In the genomic region with DNA sequence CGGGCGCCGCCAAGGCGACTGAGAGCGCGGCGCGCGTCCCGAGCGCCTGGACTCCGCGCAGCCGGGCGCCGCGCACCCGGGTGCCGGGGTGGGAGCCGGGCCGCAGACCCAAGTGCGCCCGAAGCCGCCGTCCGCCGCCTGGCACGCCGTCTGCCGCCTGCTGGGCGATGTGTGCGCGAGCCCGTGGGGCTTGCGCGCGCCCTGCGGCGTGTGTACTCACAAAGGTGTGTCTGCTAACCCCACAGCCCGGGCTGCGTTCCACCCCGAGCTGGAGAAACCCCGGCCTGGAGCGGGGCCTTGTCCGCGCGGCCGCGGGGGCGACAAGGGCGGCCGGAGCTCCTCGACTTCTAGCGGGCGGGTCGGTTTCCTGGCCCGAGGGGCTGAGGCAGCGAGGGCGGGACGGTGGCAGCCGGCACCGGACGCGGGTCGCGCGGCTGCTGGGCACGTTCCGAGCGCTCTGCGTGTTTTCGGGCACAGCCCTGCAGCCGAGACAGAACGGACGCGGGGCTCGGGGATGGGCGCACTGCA, we compare ENCODE assay signal across 1 cellular context.
TF ChIP-seq lines count a peak whose summit lies in the region.

No MANE protein-coding gene starts in this region.

TF ChIP-seq in K562, 482 proteins besides CTCF, POLR2A, EP300 and RAD21 (continued from another document and continues in another):
- TF ChIP-seq, protein P1, sequence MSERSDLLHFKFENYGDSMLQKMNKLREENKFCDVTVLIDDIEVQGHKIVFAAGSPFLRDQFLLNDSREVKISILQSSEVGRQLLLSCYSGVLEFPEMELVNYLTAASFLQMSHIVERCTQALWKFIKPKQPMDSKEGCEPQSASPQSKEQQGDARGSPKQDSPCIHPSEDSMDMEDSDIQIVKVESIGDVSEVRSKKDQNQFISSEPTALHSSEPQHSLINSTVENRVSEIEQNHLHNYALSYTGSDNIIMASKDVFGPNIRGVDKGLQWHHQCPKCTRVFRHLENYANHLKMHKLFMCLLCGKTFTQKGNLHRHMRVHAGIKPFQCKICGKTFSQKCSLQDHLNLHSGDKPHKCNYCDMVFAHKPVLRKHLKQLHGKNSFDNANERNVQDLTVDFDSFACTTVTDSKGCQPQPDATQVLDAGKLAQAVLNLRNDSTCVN (CRISPR knock-in tag; IDR thresholded peaks at IDR 0.05), result no peak
- TF ChIP-seq ZNF197 (CRISPR knock-in tag; IDR thresholded peaks at IDR 0.05; ENCODE audit: low read depth), result no peak
- TF ChIP-seq KAT8 (IDR thresholded peaks at IDR 0.05; ENCODE audit: low read depth), result no peak
- TF ChIP-seq POLR2AphosphoS5 (IDR thresholded peaks at IDR 0.05; ENCODE audit: control insufficient read depth, insufficient read depth, low read depth, low read length), result no peak
- no peak for TF ChIP-seq MXI1 (IDR thresholded peaks at IDR 0.05; ENCODE audit: low read depth, low read length)
- TF ChIP-seq, protein P2, sequence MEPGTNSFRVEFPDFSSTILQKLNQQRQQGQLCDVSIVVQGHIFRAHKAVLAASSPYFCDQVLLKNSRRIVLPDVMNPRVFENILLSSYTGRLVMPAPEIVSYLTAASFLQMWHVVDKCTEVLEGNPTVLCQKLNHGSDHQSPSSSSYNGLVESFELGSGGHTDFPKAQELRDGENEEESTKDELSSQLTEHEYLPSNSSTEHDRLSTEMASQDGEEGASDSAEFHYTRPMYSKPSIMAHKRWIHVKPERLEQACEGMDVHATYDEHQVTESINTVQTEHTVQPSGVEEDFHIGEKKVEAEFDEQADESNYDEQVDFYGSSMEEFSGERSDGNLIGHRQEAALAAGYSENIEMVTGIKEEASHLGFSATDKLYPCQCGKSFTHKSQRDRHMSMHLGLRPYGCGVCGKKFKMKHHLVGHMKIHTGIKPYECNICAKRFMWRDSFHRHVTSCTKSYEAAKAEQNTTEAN (CRISPR knock-in tag; IDR thresholded peaks at IDR 0.05), result no peak
- TF ChIP-seq SNAPC5 (CRISPR knock-in tag; IDR thresholded peaks at IDR 0.05), result no peak
- TF ChIP-seq ARNT (IDR thresholded peaks at IDR 0.05), result no peak
- TF ChIP-seq, protein P3, sequence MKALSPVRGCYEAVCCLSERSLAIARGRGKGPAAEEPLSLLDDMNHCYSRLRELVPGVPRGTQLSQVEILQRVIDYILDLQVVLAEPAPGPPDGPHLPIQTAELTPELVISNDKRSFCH (CRISPR knock-in tag; IDR thresholded peaks at IDR 0.05), result no peak
- TF ChIP-seq, protein P3 (tag; IDR thresholded peaks at IDR 0.05), result 0 out of 2 replicates have a peak, but pooled peaks have one; percentile 18
- no peak for TF ChIP-seq HNRNPUL1 (IDR thresholded peaks at IDR 0.05; ENCODE audit: low read length)
- no peak for TF ChIP-seq NELFE (IDR thresholded peaks at IDR 0.05; ENCODE audit: insufficient read depth, insufficient read length)
- no peak for TF ChIP-seq PPARD (CRISPR knock-in tag; IDR thresholded peaks at IDR 0.05)
- no peak for TF ChIP-seq ILF3 (IDR thresholded peaks at IDR 0.05; ENCODE audit: borderline replicate concordance)
- peak; percentile 85; the same call in 1 of the 2 replicates for TF ChIP-seq RERE (CRISPR knock-in tag; IDR thresholded peaks at IDR 0.05; ENCODE audit: borderline replicate concordance)
- no peak for TF ChIP-seq BCLAF1 (IDR thresholded peaks at IDR 0.05; ENCODE audit: borderline replicate concordance in 1 of 2, control insufficient read depth in 1 of 2, low read depth in 2 of 2, low read length in 1 of 2)
- TF ChIP-seq FIP1L1 (IDR thresholded peaks at IDR 0.05; ENCODE audit: low read depth, low read length, poor library complexity, severe bottlenecking), result no peak
- no peak for TF ChIP-seq TAF15 (IDR thresholded peaks at IDR 0.05; ENCODE audit: low read depth, low read length)
- TF ChIP-seq FOXM1 (IDR thresholded peaks at IDR 0.05; ENCODE audit: low read depth), result no peak
- 0 out of 2 replicates have a peak, but pooled peaks have one; percentile 39 for TF ChIP-seq FOXM1 (CRISPR knock-in tag; IDR thresholded peaks at IDR 0.05; ENCODE audit: low read depth)
- no peak for TF ChIP-seq MTA2 (IDR thresholded peaks at IDR 0.05; ENCODE audit: low read depth)
- no peak for TF ChIP-seq CHD2 (IDR thresholded peaks at IDR 0.05; ENCODE audit: low read depth, low read length)
- no peak for TF ChIP-seq SIX5 (IDR thresholded peaks at IDR 0.05; ENCODE audit: borderline replicate concordance in 1 of 2, insufficient read depth in 1 of 2, low read depth in 1 of 2, low read length in 2 of 2)
- no peak for TF ChIP-seq ZNF551 (CRISPR knock-in tag; IDR thresholded peaks at IDR 0.05)
- TF ChIP-seq TARDBP (IDR thresholded peaks at IDR 0.05), result no peak
- TF ChIP-seq, protein P4, sequence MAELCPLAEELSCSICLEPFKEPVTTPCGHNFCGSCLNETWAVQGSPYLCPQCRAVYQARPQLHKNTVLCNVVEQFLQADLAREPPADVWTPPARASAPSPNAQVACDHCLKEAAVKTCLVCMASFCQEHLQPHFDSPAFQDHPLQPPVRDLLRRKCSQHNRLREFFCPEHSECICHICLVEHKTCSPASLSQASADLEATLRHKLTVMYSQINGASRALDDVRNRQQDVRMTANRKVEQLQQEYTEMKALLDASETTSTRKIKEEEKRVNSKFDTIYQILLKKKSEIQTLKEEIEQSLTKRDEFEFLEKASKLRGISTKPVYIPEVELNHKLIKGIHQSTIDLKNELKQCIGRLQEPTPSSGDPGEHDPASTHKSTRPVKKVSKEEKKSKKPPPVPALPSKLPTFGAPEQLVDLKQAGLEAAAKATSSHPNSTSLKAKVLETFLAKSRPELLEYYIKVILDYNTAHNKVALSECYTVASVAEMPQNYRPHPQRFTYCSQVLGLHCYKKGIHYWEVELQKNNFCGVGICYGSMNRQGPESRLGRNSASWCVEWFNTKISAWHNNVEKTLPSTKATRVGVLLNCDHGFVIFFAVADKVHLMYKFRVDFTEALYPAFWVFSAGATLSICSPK (IDR thresholded peaks at IDR 0.05; ENCODE audit: borderline replicate concordance), result no peak
- no peak for TF ChIP-seq HCFC1 (IDR thresholded peaks at IDR 0.05; ENCODE audit: low read depth, low read length)
- TF ChIP-seq RBM14 (IDR thresholded peaks at IDR 0.05; ENCODE audit: borderline replicate concordance, insufficient read depth, low read depth, low read length), result 0 out of 2 replicates have a peak, but pooled peaks have one; percentile 45
- no peak for TF ChIP-seq CREB3 (tag; conservative IDR thresholded peaks at IDR 0.05; ENCODE audit: low read depth)
- peak in 1 of 2 experiments; percentile 6 for TF ChIP-seq E2F6 (IDR thresholded peaks at IDR 0.05; ENCODE audit: borderline replicate concordance in 1 of 2, extremely low read depth in 1 of 2, insufficient read depth in 1 of 2, insufficient read length in 1 of 2, low read depth in 1 of 2, low read length in 1 of 2, poor library complexity in 1 of 2, severe bottlenecking in 1 of 2)
- TF ChIP-seq GATA2 (CRISPR knock-in tag; IDR thresholded peaks at IDR 0.05), result no peak
- no peak for TF ChIP-seq CCNT2 (IDR thresholded peaks at IDR 0.05; ENCODE audit: borderline replicate concordance, extremely low read depth, insufficient read length, low read depth, low read length)
- no peak for TF ChIP-seq ZNF146 (CRISPR knock-in tag; IDR thresholded peaks at IDR 0.05; ENCODE audit: unreplicated experiment)
- no peak for TF ChIP-seq YBX1 (IDR thresholded peaks at IDR 0.05)
- TF ChIP-seq KLF13 (tag; IDR thresholded peaks at IDR 0.05; ENCODE audit: borderline replicate concordance, low read depth), result no peak
- no peak for TF ChIP-seq SRSF9 (IDR thresholded peaks at IDR 0.05; ENCODE audit: borderline replicate concordance, low read depth, low read length)
- no peak for TF ChIP-seq HOXB6 (CRISPR knock-in tag; IDR thresholded peaks at IDR 0.05; ENCODE audit: borderline replicate concordance)
- no peak for TF ChIP-seq NUFIP1 (IDR thresholded peaks at IDR 0.05; ENCODE audit: partially characterized antibody)
- TF ChIP-seq PRMT5 (CRISPR knock-in tag; IDR thresholded peaks at IDR 0.05), result no peak
- peak; percentile 29; the same call in 1 of the 2 replicates for TF ChIP-seq RNF2 (IDR thresholded peaks at IDR 0.05)
- TF ChIP-seq, protein P5, sequence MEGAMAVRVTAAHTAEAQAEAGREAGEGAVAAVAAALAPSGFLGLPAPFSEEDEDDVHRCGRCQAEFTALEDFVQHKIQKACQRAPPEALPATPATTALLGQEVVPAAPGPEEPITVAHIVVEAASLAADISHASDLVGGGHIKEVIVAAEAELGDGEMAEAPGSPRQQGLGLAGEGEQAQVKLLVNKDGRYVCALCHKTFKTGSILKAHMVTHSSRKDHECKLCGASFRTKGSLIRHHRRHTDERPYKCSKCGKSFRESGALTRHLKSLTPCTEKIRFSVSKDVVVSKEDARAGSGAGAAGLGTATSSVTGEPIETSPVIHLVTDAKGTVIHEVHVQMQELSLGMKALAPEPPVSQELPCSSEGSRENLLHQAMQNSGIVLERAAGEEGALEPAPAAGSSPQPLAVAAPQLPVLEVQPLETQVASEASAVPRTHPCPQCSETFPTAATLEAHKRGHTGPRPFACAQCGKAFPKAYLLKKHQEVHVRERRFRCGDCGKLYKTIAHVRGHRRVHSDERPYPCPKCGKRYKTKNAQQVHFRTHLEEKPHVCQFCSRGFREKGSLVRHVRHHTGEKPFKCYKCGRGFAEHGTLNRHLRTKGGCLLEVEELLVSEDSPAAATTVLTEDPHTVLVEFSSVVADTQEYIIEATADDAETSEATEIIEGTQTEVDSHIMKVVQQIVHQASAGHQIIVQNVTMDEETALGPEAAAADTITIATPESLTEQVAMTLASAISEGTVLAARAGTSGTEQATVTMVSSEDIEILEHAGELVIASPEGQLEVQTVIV (CRISPR knock-in tag; IDR thresholded peaks at IDR 0.05; ENCODE audit: borderline replicate concordance), result no peak
- 0 out of 2 replicates have a peak, but pooled peaks have one; percentile 16 for TF ChIP-seq KAT7 (CRISPR knock-in tag; IDR thresholded peaks at IDR 0.05; ENCODE audit: borderline replicate concordance)
- TF ChIP-seq HDGF (IDR thresholded peaks at IDR 0.05), result no peak
- no peak for TF ChIP-seq HNRNPH1 (optimal IDR thresholded peaks at IDR 0.05; ENCODE audit: low read depth, low read length)
